In genomic region chr17:76382803-76383644, GRCh38 we compare ENCODE assay signal across 1 cellular context.
A peak's percentile ranks its signal among the peaks of the same experiment; 100 is the strongest.
TF ChIP-seq lines count a peak whose summit lies in the region.

No MANE protein-coding gene starts in this region.

TF ChIP-seq in K562, 482 proteins besides CTCF, POLR2A, EP300 and RAD21 (continued from another document and continues in another):
- TF ChIP-seq PREB (CRISPR knock-in tag; IDR thresholded peaks at IDR 0.05), result no peak
- peak; percentile 54 for TF ChIP-seq SAP30 (IDR thresholded peaks at IDR 0.05; ENCODE audit: borderline replicate concordance, insufficient read depth, low read depth, low read length, poor library complexity, severe bottlenecking)
- TF ChIP-seq, protein P1, sequence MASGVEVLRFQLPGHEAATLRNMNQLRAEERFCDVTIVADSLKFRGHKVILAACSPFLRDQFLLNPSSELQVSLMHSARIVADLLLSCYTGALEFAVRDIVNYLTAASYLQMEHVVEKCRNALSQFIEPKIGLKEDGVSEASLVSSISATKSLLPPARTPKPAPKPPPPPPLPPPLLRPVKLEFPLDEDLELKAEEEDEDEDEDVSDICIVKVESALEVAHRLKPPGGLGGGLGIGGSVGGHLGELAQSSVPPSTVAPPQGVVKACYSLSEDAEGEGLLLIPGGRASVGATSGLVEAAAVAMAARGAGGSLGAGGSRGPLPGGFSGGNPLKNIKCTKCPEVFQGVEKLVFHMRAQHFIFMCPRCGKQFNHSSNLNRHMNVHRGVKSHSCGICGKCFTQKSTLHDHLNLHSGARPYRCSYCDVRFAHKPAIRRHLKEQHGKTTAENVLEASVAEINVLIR (CRISPR knock-in tag; IDR thresholded peaks at IDR 0.05), result no peak
- no peak for TF ChIP-seq SMAD2 (IDR thresholded peaks at IDR 0.05; ENCODE audit: low read depth, low read length)
- no peak for TF ChIP-seq ZNF75A (CRISPR knock-in tag; IDR thresholded peaks at IDR 0.05)
- TF ChIP-seq PCBP1 (IDR thresholded peaks at IDR 0.05; ENCODE audit: low read depth, low read length, poor library complexity, severe bottlenecking), result peak; percentile 55
- no peak for TF ChIP-seq BRF2 (IDR thresholded peaks at IDR 0.05; ENCODE audit: borderline replicate concordance, insufficient read depth, insufficient read length)
- no peak for TF ChIP-seq ESRRB (CRISPR knock-in tag; IDR thresholded peaks at IDR 0.05; ENCODE audit: borderline replicate concordance)
- TF ChIP-seq ZNF311 (CRISPR knock-in tag; IDR thresholded peaks at IDR 0.05), result no peak
- no peak for TF ChIP-seq CHD7 (IDR thresholded peaks at IDR 0.05; ENCODE audit: low read depth, low read length)
- TF ChIP-seq NR2F6 (CRISPR knock-in tag; IDR thresholded peaks at IDR 0.05), result no peak
- TF ChIP-seq ARID4B (CRISPR knock-in tag; IDR thresholded peaks at IDR 0.05), result 0 out of 2 replicates have a peak, but pooled peaks have one; percentile 32
- no peak for TF ChIP-seq HDAC8 (tag; IDR thresholded peaks at IDR 0.05)
- TF ChIP-seq RHOXF2B (CRISPR knock-in tag; conservative IDR thresholded peaks at IDR 0.05), result no peak
- TF ChIP-seq, protein P2, sequence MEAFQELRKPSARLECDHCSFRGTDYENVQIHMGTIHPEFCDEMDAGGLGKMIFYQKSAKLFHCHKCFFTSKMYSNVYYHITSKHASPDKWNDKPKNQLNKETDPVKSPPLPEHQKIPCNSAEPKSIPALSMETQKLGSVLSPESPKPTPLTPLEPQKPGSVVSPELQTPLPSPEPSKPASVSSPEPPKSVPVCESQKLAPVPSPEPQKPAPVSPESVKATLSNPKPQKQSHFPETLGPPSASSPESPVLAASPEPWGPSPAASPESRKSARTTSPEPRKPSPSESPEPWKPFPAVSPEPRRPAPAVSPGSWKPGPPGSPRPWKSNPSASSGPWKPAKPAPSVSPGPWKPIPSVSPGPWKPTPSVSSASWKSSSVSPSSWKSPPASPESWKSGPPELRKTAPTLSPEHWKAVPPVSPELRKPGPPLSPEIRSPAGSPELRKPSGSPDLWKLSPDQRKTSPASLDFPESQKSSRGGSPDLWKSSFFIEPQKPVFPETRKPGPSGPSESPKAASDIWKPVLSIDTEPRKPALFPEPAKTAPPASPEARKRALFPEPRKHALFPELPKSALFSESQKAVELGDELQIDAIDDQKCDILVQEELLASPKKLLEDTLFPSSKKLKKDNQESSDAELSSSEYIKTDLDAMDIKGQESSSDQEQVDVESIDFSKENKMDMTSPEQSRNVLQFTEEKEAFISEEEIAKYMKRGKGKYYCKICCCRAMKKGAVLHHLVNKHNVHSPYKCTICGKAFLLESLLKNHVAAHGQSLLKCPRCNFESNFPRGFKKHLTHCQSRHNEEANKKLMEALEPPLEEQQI (IDR thresholded peaks at IDR 0.05), result no peak
- TF ChIP-seq NCOA1 (IDR thresholded peaks at IDR 0.05; ENCODE audit: low read depth), result no peak
- no peak for TF ChIP-seq GTF3C2 (IDR thresholded peaks at IDR 0.05; ENCODE audit: borderline replicate concordance, extremely low read depth, insufficient read length)
- no peak for TF ChIP-seq TFAM (CRISPR knock-in tag; conservative IDR thresholded peaks at IDR 0.05)
- no peak for TF ChIP-seq ZNF175 (CRISPR knock-in tag; IDR thresholded peaks at IDR 0.05; ENCODE audit: low read depth)
- no peak for TF ChIP-seq SAFB2 (IDR thresholded peaks at IDR 0.05; ENCODE audit: borderline replicate concordance, low read depth, low read length, severe bottlenecking)
- no peak for TF ChIP-seq PHB (CRISPR knock-in tag; IDR thresholded peaks at IDR 0.05)
- TF ChIP-seq, protein P3, sequence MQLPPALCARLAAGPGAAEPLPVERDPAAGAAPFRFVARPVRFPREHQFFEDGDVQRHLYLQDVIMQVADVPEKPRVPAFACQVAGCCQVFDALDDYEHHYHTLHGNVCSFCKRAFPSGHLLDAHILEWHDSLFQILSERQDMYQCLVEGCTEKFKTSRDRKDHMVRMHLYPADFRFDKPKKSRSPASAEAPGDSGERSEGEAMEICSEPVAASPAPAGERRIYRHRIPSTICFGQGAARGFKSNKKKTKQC (CRISPR knock-in tag; IDR thresholded peaks at IDR 0.05), result 0 out of 2 replicates have a peak, but pooled peaks have one; percentile 70
- TF ChIP-seq, protein P4, sequence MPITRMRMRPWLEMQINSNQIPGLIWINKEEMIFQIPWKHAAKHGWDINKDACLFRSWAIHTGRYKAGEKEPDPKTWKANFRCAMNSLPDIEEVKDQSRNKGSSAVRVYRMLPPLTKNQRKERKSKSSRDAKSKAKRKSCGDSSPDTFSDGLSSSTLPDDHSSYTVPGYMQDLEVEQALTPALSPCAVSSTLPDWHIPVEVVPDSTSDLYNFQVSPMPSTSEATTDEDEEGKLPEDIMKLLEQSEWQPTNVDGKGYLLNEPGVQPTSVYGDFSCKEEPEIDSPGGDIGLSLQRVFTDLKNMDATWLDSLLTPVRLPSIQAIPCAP (CRISPR knock-in tag; IDR thresholded peaks at IDR 0.05; ENCODE audit: borderline replicate concordance), result no peak
- TF ChIP-seq SNRNP70 (optimal IDR thresholded peaks at IDR 0.05; ENCODE audit: low read depth, low read length), result no peak
- TF ChIP-seq EP400 (IDR thresholded peaks at IDR 0.05), result no peak
- no peak for TF ChIP-seq FIP1L1 (IDR thresholded peaks at IDR 0.05; ENCODE audit: low read depth, low read length, poor library complexity, severe bottlenecking)
